Comparison of ENCODE assay signal across 8 cellular contexts in the genomic region with DNA sequence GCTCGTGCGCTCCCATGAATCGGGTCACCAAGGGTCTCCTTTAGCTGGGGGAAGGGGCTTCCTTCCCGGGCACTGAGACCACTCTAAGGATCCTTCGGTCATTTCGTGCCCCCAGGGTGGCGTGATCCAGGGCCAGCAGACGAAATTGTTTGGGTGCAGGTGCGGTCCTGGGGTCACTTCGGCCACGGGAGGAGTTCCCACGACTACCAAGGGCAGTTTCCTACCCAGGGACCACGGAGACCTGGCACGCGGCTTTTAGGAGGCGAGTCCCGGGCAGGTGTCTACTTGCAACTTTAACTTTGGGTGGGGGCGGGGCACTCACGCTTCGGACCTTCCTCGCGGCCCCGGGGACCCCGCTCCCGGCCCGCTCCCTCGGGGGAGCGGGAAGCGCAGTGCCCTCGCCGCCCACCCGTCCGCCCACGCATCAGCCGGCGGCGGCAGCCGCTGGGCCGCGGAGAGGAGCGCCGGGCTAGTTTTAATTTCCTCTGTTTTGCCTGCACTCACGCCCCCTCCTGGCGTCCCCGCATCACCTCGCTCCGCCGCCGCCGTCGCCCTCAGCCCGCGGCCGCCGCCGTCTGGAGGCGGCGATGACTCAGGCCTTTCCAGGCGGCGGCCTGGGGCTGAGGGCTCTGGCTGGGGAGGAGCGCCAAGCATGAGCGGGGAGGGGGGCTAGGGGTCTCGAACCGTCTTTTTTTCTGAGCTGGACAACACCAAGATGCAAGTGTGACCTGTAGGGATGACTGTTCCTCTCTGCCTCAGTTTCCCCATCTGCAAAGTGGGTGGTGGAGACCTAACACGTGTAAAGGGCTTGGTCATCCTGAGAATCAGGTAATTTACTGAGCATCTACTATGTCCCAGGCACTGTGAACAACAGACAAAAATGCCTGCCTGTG. TPM values are rescaled to one million over a fixed set of nuclear protein-coding genes. Genes with fewer than 3 reads are reported as not detected.
DNase-seq lines count a peak whose midpoint lies in the region; ATAC-seq and TF ChIP-seq lines count a peak whose summit lies in the region.

No MANE protein-coding gene starts in this region.

- peak overlapping the region; percentile 34; the same call in 1 of the 2 replicates for H2AFZ ChIP-seq in KMS-11 (ENCODE audit: low read depth)

- peak overlapping the region; percentile 33; the same call in 1 of the 2 replicates for H3K4me2 ChIP-seq in KMS-11

- H3K36me3 ChIP-seq in KMS-11 (ENCODE audit: insufficient read depth) (no peaks in the 10 kb centered on the region), transverse colon (no peaks in the 10 kb centered on the region)

- H3K27ac ChIP-seq in KMS-11, result no peak overlapping the region
- H3K27ac ChIP-seq in transverse colon, result peak overlapping the region in 1 of 4 donors; percentile 29

- H4K20me1 ChIP-seq in KMS-11 (ENCODE audit: insufficient read depth), result no peaks in the 10 kb centered on the region

- H3K9me3 ChIP-seq in transverse colon, result no peaks in the 10 kb centered on the region

- TF ChIP-seq POLR2A in transverse colon (IDR thresholded peaks at IDR 0.05), result no peak

- intact Hi-C loops in Right ventricle myocardium superior (cut with DNase I), result no loop called here
- intact Hi-C loops in posterior vena cava (cut with DNase I), result no loop called here
- intact Hi-C loops in transverse colon (cut with DNase I; ENCODE audit: low total_unique reads), result no loop called here

- TF ChIP-seq EP300 in transverse colon (IDR thresholded peaks at IDR 0.05; ENCODE audit: low read depth), result no peak

- no peak overlapping the region for H3K4me3 ChIP-seq in KMS-11 (IDR thresholded peaks at IDR 0.05; ENCODE audit: insufficient read depth, low read depth, low read length)
- H3K4me3 ChIP-seq in transverse colon, result peak overlapping the region; percentile 13 to 60 (median 32)

- no peaks in the 10 kb centered on the region for H3K79me2 ChIP-seq in KMS-11 (ENCODE audit: insufficient read depth, low read depth)

- in situ Hi-C loops in transverse colon (cut with MboI; ENCODE audit: low pct_ligation_motif_present in 1 of 4, low pct_unique_long_range_greater_than_20kb in 1 of 4, low sequenced_read_pairs in 3 of 4), result no loop called here

- 1% methylated on average over 50 of the region's 65 CpGs; no CpG with 5 or more reads in 1 of the 2 donors for WGBS in transverse colon (ENCODE audit: low coverage in 1 of 2), 2 donors

- H3K27me3 ChIP-seq in KMS-11 (ENCODE audit: insufficient read depth, low read depth) (peaks cover 8% of the 10 kb centered on the region; the same call in 1 of the 2 replicates), transverse colon (peaks cover 60% of the 10 kb centered on the region)

- peak; percentile 84 for ATAC-seq in Right ventricle myocardium superior (ENCODE audit: poor library complexity)
- no peak for ATAC-seq in GM21576 (IDR thresholded peaks at IDR 0.05; ENCODE audit: unreplicated experiment)

- no peak overlapping the region for H3K9ac ChIP-seq in KMS-11

- peak; percentile 41 for TF ChIP-seq CTCF in KMS-11 (conservative IDR thresholded peaks at IDR 0.05; ENCODE audit: low read depth, low read length)
- peak; percentile 28 to 55 (median 41) for TF ChIP-seq CTCF in transverse colon (IDR thresholded peaks at IDR 0.05)

- no peaks in the 10 kb centered on the region for H3K4me1 ChIP-seq in KMS-11 (ENCODE audit: low read depth, poor library complexity, severe bottlenecking)
- H3K4me1 ChIP-seq in transverse colon, result peaks cover 5 to 21% (median 16%) of the 10 kb centered on the region in 4 donors

- peak; percentile 55 for DNase-seq in GM04504 (ENCODE audit: low read depth)
- DNase-seq in SKM-1 (lab: John Stamatoyannopoulos, UW; ENCODE audit: unreplicated experiment), result peak; percentile 80
- peak; percentile 86 for DNase-seq in activated naive CD4-positive, alpha-beta T cell treated with anti-CD3 and anti-CD28 coated beads, Interleukin-2, amount 50 U/mL, for 16 hours
- peak; percentile 78 for DNase-seq in Right ventricle myocardium superior
- DNase-seq in posterior vena cava (ENCODE audit: low spot score), result peak; percentile 90
- DNase-seq in transverse colon, result peak; percentile 76

RNA-seq across cellular contexts. Expression of a gene that starts 21.8 kb away (rescaled TPM):
- total RNA-seq in Right ventricle myocardium superior (2.2 TPM), posterior vena cava (1 to 10 TPM; 4.0 to 5.2 TPM), transverse colon (1 to 10 TPM in 2 of 4 donors, not detected in 2; 2.0 to 2.7 TPM)
